Comparison of ENCODE assay signal across 9 cellular contexts in the genomic region with DNA sequence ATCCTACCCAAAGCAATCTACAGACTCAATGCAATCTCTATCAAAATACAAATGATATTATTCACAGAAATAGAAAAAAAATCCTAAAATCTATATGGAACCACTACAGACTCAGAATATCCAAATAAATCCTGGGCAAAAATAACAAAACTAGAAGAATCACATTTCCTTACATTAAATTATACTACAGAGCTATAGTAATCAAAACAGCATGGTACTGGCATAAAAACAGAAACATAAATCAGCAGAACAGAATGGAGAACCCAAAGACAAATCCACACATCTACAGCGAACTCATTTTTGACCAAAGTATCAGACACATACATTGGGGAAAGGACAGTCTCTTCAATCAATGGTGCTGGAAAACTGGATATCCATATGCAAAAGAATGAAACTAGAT.
"Had no signal": no experiment of that assay in that cellular context is flagged by ENCODE, and none has a peak within 500 bp of the region (broad histone marks: within the 10 kb centered on the region; RNA-seq: fewer than 3 reads in every experiment).

No MANE protein-coding gene starts in this region.

- H3K36me3 ChIP-seq: HAP-1 had no signal

- ATAC-seq: HCT116, HepG2 had no signal

- H3K27ac ChIP-seq: GM23248, HL-60 had no signal

- H3K4me1 Mint-ChIP-seq: IgD-negative memory B cell had no signal

- DNase-seq: GM23248, GOT3, H7, KG1 had no signal

- H3K27ac Mint-ChIP-seq: IgD-negative memory B cell had no signal

- H3K4me1 ChIP-seq: HAP-1 had no signal

- H2AFZ ChIP-seq: GM23248 had no signal

- H3K36me3 Mint-ChIP-seq: IgD-negative memory B cell had no signal

- H3K9me3 ChIP-seq: HAP-1 had no signal

- FAIRE-seq: HepG2 had no signal

- H3K4me3 Mint-ChIP-seq: IgD-negative memory B cell had no signal

- H3K4me3 ChIP-seq: GM23248, HAP-1 had no signal

- H3K27me3 Mint-ChIP-seq: IgD-negative memory B cell had no signal

- H3K9ac ChIP-seq: GM23248 had no signal
